ENCODE assay signal across 8 cellular contexts in the genomic region with DNA sequence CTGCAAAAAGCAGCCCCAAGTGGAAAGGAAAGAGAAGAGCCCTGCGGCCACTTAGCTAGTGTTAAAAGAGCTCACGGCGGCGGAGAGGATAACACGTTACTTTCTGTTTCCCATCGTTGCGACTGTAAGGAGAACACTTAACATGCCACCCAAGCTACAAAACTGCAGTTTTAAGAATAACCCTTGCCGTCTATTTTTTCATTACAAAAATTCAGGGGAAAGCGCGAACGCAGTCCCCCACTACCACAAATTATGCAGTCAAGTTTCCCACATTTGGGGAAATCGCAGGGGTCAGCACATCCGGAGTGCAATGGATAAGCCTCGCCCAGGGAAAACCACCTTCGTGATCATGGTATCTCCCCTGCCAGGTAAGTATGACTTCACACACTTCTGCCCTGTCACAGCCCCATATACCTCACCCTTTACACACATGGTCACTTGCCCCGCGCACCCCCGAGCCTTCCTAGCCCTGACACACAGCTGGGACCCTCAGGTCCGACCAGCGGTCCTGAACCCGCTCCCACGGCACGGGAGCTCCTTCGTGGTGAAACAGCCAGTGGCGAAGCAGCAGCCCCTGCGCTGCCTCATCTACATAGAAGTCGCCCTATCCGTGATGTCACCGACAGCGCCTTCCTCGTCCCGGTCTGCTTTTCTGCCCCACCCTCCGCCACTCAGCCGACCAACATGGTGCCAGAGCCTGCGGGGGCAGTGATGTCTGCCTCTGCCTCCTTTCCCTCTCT. TPM values are rescaled to one million over a fixed set of nuclear protein-coding genes. Genes with fewer than 3 reads are reported as not detected.
DNase-seq lines count a peak whose midpoint lies in the region; TF ChIP-seq lines count a peak whose summit lies in the region.
"Not testable (repeated sequence)": the region's sequence is repeated elsewhere in the genome, so short reads cannot be mapped to it uniquely, and the experiment has no call there.

No MANE protein-coding gene starts in this region.

- peak overlapping the region; percentile 13; the same call in 1 of the 2 replicates for H3K4me3 ChIP-seq in H7 (ENCODE audit: insufficient read depth, low read depth, low read length)
- H3K4me3 ChIP-seq in fibroblast of the aortic adventitia (ENCODE audit: low read depth, low read length) = peak overlapping the region; percentile 59
- H3K4me3 ChIP-seq in neutrophil (ENCODE audit: low read depth in 1 of 2, low read length in 1 of 2) = peak overlapping the region; percentile 9 to 16
- peak overlapping the region; percentile 36 to 56 (median 46) for H3K4me3 ChIP-seq in stomach

- H3K36me3 ChIP-seq in H7 (replicated peaks; ENCODE audit: control insufficient read depth, insufficient read depth, low read length); neutrophil; stomach: not testable (repeated sequence)

- not testable (repeated sequence) for H3K4me1 ChIP-seq in neutrophil (ENCODE audit: control insufficient read depth in 1 of 2, insufficient read depth in 1 of 2, low read depth in 1 of 2, low read length in 1 of 2); stomach

- DNase-seq in GF-D8 (lab: John Stamatoyannopoulos, UW) (peak; percentile 26), H7 (peak; percentile 45), M059J (ENCODE audit: low read depth) (peak; percentile 81), fibroblast of the aortic adventitia (ENCODE audit: low read depth) (peak; percentile 82), stomach (peak; percentile 71)
- peak; percentile 62 for DNase-seq in activated effector memory CD4-positive, alpha-beta T cell treated with Interleukin-2 at 50 U/mL for 16 hours

- TF ChIP-seq EP300 in stomach (IDR thresholded peaks at IDR 0.05) = not testable (repeated sequence)

- H3K27ac ChIP-seq in neutrophil = not testable (repeated sequence)
- peak overlapping the region in 4 of 5 donors; percentile 25 to 71 (median 48) for H3K27ac ChIP-seq in stomach

- H3K27me3 ChIP-seq in H7 (ENCODE audit: control insufficient read depth, insufficient read depth, low read length) = not testable (repeated sequence)
- H3K27me3 ChIP-seq in neutrophil = peaks cover 73% of the 10 kb centered on the region
- H3K27me3 ChIP-seq in stomach = peaks cover 0 to 31% (median 3%) of the 10 kb centered on the region in 3 donors

- 0 to 1% (median 0%) methylated on average over 15 to 18 of the region's 35 CpGs for WGBS in stomach, 5 donors

- not testable (repeated sequence) for TF ChIP-seq CTCF in fibroblast of the aortic adventitia (IDR thresholded peaks at IDR 0.05; ENCODE audit: insufficient read depth, low read length); neutrophil (IDR thresholded peaks at IDR 0.05); stomach (IDR thresholded peaks at IDR 0.05)

- intact Hi-C loops in stomach (cut with DNase I; ENCODE audit: low total_unique reads) = not testable (repeated sequence)

- H3K9me3 ChIP-seq in neutrophil, stomach: not testable (repeated sequence)

- TF ChIP-seq POLR2A in Raji (IDR thresholded peaks at IDR 0.05; ENCODE audit: insufficient read depth, low read depth, low read length) (peak; percentile 88), stomach (IDR thresholded peaks at IDR 0.05) (peak in 1 of 4 donors; percentile 85)

RNA-seq across cellular contexts. Expression of a gene that starts 40.2 kb away (rescaled TPM):
- 0.21 and 0.59 TPM in 2 replicates for total RNA-seq in H7 (2014; rRNA removed; shearing (Covaris generic))
- 1.1 and 3.3 TPM in 2 replicates for total RNA-seq in M059J (2014; rRNA removed; shearing (Covaris generic))
- 1.8 and 2.1 TPM in 2 replicates for total RNA-seq in fibroblast of the aortic adventitia (ENCODE audit: low replicate concordance)
- total RNA-seq in stomach = 10 to 100 TPM in 1 of 5 donors, 1 to 10 TPM in 4; 1.4 to 12.1 (median 2.3) TPM
- 1 to 10 TPM in 1 of 3 donors, under 1 TPM in 2; 0.45 to 1.1 (median 0.92) TPM for polyA plus RNA-seq in stomach

Comparison
In these comparisons a context has a peak if more than half of its experiments do, and no peak if none do; other contexts are left out.
1. DNase-seq: peak in every context shown above with its lines; median percentile 82 in fibroblast of the aortic adventitia; 81 in M059J; 71 in stomach; 62 in activated effector memory CD4-positive, alpha-beta T cell treated with Interleukin-2 at 50 U/mL for 16 hours; 45 in H7; 26 in GF-D8.